1 cellular context compared by ENCODE assay signal in the genomic region with DNA sequence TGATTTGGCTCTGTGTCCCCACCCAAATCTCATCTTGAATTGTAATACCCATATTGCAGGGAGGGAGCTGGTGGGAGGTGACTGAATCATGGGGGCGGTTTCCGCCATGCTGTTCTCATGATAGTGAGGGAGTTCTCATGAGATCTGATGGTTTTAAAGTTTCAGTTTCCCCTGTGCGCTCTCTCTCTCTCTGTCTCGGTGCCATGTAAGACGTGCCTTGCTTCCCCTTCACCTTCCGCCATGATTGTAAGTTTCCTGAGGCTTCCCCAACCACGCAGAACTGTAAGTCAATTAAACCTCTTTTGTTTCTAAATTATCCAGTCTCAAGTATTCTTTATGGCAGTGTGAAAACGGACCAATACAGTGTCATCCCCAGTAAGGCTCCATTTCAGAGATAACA.
TF ChIP-seq lines count a peak whose summit lies in the region.

No MANE protein-coding gene starts in this region.

TF ChIP-seq in K562, 482 proteins besides CTCF, POLR2A, EP300 and RAD21:
- TF ChIP-seq ZNF431 (CRISPR knock-in tag; IDR thresholded peaks at IDR 0.05) (peak; percentile 95), ILK (tag; IDR thresholded peaks at IDR 0.05; ENCODE audit: borderline replicate concordance, low read depth) (no peak), ZFP36 (IDR thresholded peaks at IDR 0.05; ENCODE audit: low read depth, low read length, partially characterized antibody) (peak; percentile 17)
